Comparison of ENCODE assay signal across 3 cellular contexts in genomic region chr1:151396265-151396664, GRCh38.
TF ChIP-seq lines count a peak whose summit lies in the region.
"Not testable (repeated sequence)": the region's sequence is repeated elsewhere in the genome, so short reads cannot be mapped to it uniquely, and the experiment has no call there.

No MANE protein-coding gene starts in this region.

TF ChIP-seq in K562, 482 proteins besides CTCF, POLR2A, EP300 and RAD21:
- TF ChIP-seq CEBPB (tag; IDR thresholded peaks at IDR 0.05) (peak; percentile 81), ATF3 (IDR thresholded peaks at IDR 0.05) (peak; percentile 91), IRF9 (tag; IDR thresholded peaks at IDR 0.05) (0 out of 2 replicates have a peak, but pooled peaks have one; percentile 25), CEBPG (CRISPR knock-in tag; IDR thresholded peaks at IDR 0.05) (peak; percentile 37; the same call in 1 of the 2 replicates), CEBPG (tag; conservative IDR thresholded peaks at IDR 0.05 in 1 of 2, IDR thresholded peaks at IDR 0.05 in 1 of 2) (peak; percentile 54 to 79)
- not testable (repeated sequence) for TF ChIP-seq ATF3 (CRISPR knock-in tag; conservative IDR thresholded peaks at IDR 0.05)

TF ChIP-seq in H1, 55 proteins besides CTCF, POLR2A, EP300 and RAD21:
- peak; percentile 19; the same call in 1 of the 2 replicates for TF ChIP-seq CEBPB (IDR thresholded peaks at IDR 0.05; ENCODE audit: low read depth, low read length)

TF ChIP-seq in HepG2, 621 proteins besides CTCF, POLR2A, EP300 and RAD21:
- TF ChIP-seq CEBPG (CRISPR knock-in tag; IDR thresholded peaks at IDR 0.05), result 0 out of 2 replicates have a peak, but pooled peaks have one; percentile 17
- peak; percentile 67 for TF ChIP-seq CEBPB (IDR thresholded peaks at IDR 0.05; ENCODE audit: borderline replicate concordance, low read depth, low read length)
- TF ChIP-seq ATF7 (IDR thresholded peaks at IDR 0.05), result 0 out of 2 replicates have a peak, but pooled peaks have one; percentile 32
- TF ChIP-seq ATF7 (CRISPR knock-in tag; IDR thresholded peaks at IDR 0.05), result not testable (repeated sequence)
